Comparison of ENCODE assay signal across 18 cellular contexts in genomic region chr7:142800103-142800502, GRCh38. TPM values are rescaled to one million over a fixed set of nuclear protein-coding genes. Genes with fewer than 3 reads are reported as not detected.
DNase-seq lines count a peak whose midpoint lies in the region; ATAC-seq and TF ChIP-seq lines count a peak whose summit lies in the region.
"Had no signal": no experiment of that assay in that cellular context is flagged by ENCODE, and none has a peak within 500 bp of the region (broad histone marks: within the 10 kb centered on the region; RNA-seq: fewer than 3 reads in every experiment).

No MANE protein-coding gene starts in this region.

- POLR2A ChIA-PET in naive thymus-derived CD8-positive, alpha-beta T cell (lab: Charles Lee), result interaction anchor here (1.0 to 22.1 kb wide), 12 partner anchors 11 to 492 kb away, joined by 3 to 3070 read pairs (median 19); partner anchors contain the start of gene EPHB6

- peak overlapping the region; percentile 100 for H3K27ac Mint-ChIP-seq in CD4-positive, CD25-positive, alpha-beta regulatory T cell
- peak overlapping the region; percentile 99 for H3K27ac Mint-ChIP-seq in activated naive CD8-positive, alpha-beta T cell treated with anti-CD3 and anti-CD28 coated beads for 36 hours
- H3K27ac Mint-ChIP-seq in naive thymus-derived CD8-positive, alpha-beta T cell, result peak overlapping the region; percentile 94 to 100 (median 100)
- H3K27ac Mint-ChIP-seq in endothelial cell (ENCODE audit: unreplicated experiment), result no peak overlapping the region

- peaks cover 79% of the 10 kb centered on the region for H3K36me3 Mint-ChIP-seq in CD4-positive, CD25-positive, alpha-beta regulatory T cell
- H3K36me3 Mint-ChIP-seq in activated naive CD8-positive, alpha-beta T cell treated with anti-CD3 and anti-CD28 coated beads for 36 hours, result peaks cover 88% of the 10 kb centered on the region
- H3K36me3 Mint-ChIP-seq in naive thymus-derived CD8-positive, alpha-beta T cell, result peaks cover 52 to 85% (median 77%) of the 10 kb centered on the region in 3 donors
- no peaks in the 10 kb centered on the region for H3K36me3 Mint-ChIP-seq in endothelial cell (ENCODE audit: low read depth, unreplicated experiment)

- H3K36me3 ChIP-seq in CD4-positive, CD25-positive, alpha-beta regulatory T cell (ENCODE audit: control insufficient read depth, insufficient read depth, low read length), result peaks cover 57% of the 10 kb centered on the region
- H3K36me3 ChIP-seq: uterus, WERI-Rb-1 had no signal

- H3K4me3 ChIP-seq in CD4-positive, CD25-positive, alpha-beta regulatory T cell (ENCODE audit: low read depth, low read length), result peak overlapping the region; percentile 100
- no peak overlapping the region for H3K4me3 ChIP-seq in Jurkat, Clone E6-1 (ENCODE audit: low read length)
- H3K4me3 ChIP-seq: mucosa of descending colon, smooth muscle cell, uterus had no signal

- peaks cover 31 to 71% (median 54%) of the 10 kb centered on the region in 4 donors for H3K4me1 Mint-ChIP-seq in CD4-positive, CD25-positive, alpha-beta regulatory T cell
- peaks cover 62% of the 10 kb centered on the region for H3K4me1 Mint-ChIP-seq in activated naive CD8-positive, alpha-beta T cell treated with anti-CD3 and anti-CD28 coated beads for 36 hours
- peaks cover 63 to 90% (median 75%) of the 10 kb centered on the region in 4 donors for H3K4me1 Mint-ChIP-seq in naive thymus-derived CD8-positive, alpha-beta T cell
- peaks cover 16% of the 10 kb centered on the region for H3K4me1 Mint-ChIP-seq in endothelial cell (ENCODE audit: unreplicated experiment)

- ATAC-seq in CD4-positive, CD25-positive, alpha-beta regulatory T cell (ENCODE audit: low read depth in 2 of 2), result no peak
- peak in 1 of 2 donors; percentile 10 for ATAC-seq in naive thymus-derived CD8-positive, alpha-beta T cell
- ATAC-seq in SK-N-SH treated with all-trans-retinoic acid at 6 μM for 48 hours, result no peak
- ATAC-seq: HCT116, mucosa of descending colon, Panc1 had no signal

- H3K4me3 Mint-ChIP-seq in CD4-positive, CD25-positive, alpha-beta regulatory T cell, result peak overlapping the region; percentile 98 to 100 (median 99)
- H3K4me3 Mint-ChIP-seq in activated naive CD8-positive, alpha-beta T cell treated with anti-CD3 and anti-CD28 coated beads for 36 hours, result peak overlapping the region; percentile 90
- peak overlapping the region; percentile 87 to 100 (median 98) for H3K4me3 Mint-ChIP-seq in naive thymus-derived CD8-positive, alpha-beta T cell
- no peak overlapping the region for H3K4me3 Mint-ChIP-seq in endothelial cell (ENCODE audit: unreplicated experiment)

- H3K27ac ChIP-seq in CD4-positive, CD25-positive, alpha-beta regulatory T cell (ENCODE audit: insufficient read depth, low read length, poor library complexity, severe bottlenecking), result peak overlapping the region; percentile 100
- H3K27ac ChIP-seq: parathyroid adenoma, uterus, WERI-Rb-1 had no signal

- peaks cover 0 to 4% (median 0%) of the 10 kb centered on the region in 7 donors for H3K9me3 Mint-ChIP-seq in CD4-positive, CD25-positive, alpha-beta regulatory T cell
- peaks cover 1% of the 10 kb centered on the region for H3K9me3 Mint-ChIP-seq in activated naive CD8-positive, alpha-beta T cell treated with anti-CD3 and anti-CD28 coated beads for 36 hours
- peaks cover 0 to 4% (median 0%) of the 10 kb centered on the region in 9 donors for H3K9me3 Mint-ChIP-seq in naive thymus-derived CD8-positive, alpha-beta T cell
- H3K9me3 Mint-ChIP-seq in endothelial cell (ENCODE audit: unreplicated experiment), result no peaks in the 10 kb centered on the region

- no peaks in the 10 kb centered on the region for H3K9me3 ChIP-seq in CD4-positive, CD25-positive, alpha-beta regulatory T cell (ENCODE audit: control insufficient read depth in 2 of 2, low read length in 2 of 2)
- H3K9me3 ChIP-seq: mucosa of descending colon, uterus had no signal

- TF ChIP-seq POLR2A in erythroblast (IDR thresholded peaks at IDR 0.05; ENCODE audit: low read length), result no peak

- no peaks in the 10 kb centered on the region for H3K27me3 ChIP-seq in CD4-positive, CD25-positive, alpha-beta regulatory T cell (ENCODE audit: control insufficient read depth, insufficient read depth, low read length)

- no peaks in the 10 kb centered on the region for H3K27me3 Mint-ChIP-seq in CD4-positive, CD25-positive, alpha-beta regulatory T cell
- peaks cover 5% of the 10 kb centered on the region for H3K27me3 Mint-ChIP-seq in activated naive CD8-positive, alpha-beta T cell treated with anti-CD3 and anti-CD28 coated beads for 36 hours
- no peaks in the 10 kb centered on the region for H3K27me3 Mint-ChIP-seq in naive thymus-derived CD8-positive, alpha-beta T cell
- peaks cover 18% of the 10 kb centered on the region for H3K27me3 Mint-ChIP-seq in endothelial cell (ENCODE audit: unreplicated experiment)

- peaks cover 72% of the 10 kb centered on the region for H3K4me1 ChIP-seq in CD4-positive, CD25-positive, alpha-beta regulatory T cell (ENCODE audit: control insufficient read depth, insufficient read depth, low read length, poor library complexity, severe bottlenecking)

- no peak for TF ChIP-seq CTCF in endothelial cell (IDR thresholded peaks at IDR 0.05; ENCODE audit: unreplicated experiment)

- peak in 2 of 3 donors; percentile 46 to 56 for DNase-seq in CD4-positive, CD25-positive, alpha-beta regulatory T cell
- DNase-seq in Jurkat, Clone E6-1 (ENCODE audit: low read depth, low spot score), result peak; percentile 60
- DNase-seq in activated naive CD8-positive, alpha-beta T cell treated with anti-CD3 and anti-CD28 coated beads for 36 hours, result no peak
- peak in 3 of 10 donors; percentile 29 to 50 (median 45) for DNase-seq in naive thymus-derived CD8-positive, alpha-beta T cell
- DNase-seq in HT-29 (ENCODE audit: low spot score) (no peak), endothelial cell (ENCODE audit: low spot score) (no peak), erythroblast (lab: John Stamatoyannopoulos, UW) (no peak)
- DNase-seq: dermis blood vessel endothelial cell, hypothalamus, mucosa of descending colon, NCI-H526 treated with DMSO at 0.1 percent for 48 hours, uterus, WERI-Rb-1 had no signal

TF ChIP-seq in SK-N-SH treated with all-trans-retinoic acid at 6 μM for 48 hours, 23 proteins besides CTCF, POLR2A, EP300 and RAD21 (continues in another document):
- TF ChIP-seq CREB5 (CRISPR knock-in tag; IDR thresholded peaks at IDR 0.05; ENCODE audit: low read depth) (no peak), PATZ1 (CRISPR knock-in tag; IDR thresholded peaks at IDR 0.05; ENCODE audit: borderline replicate concordance) (no peak)

RNA-seq across cellular contexts. Expression of gene PRSS2, which starts 29.3 kb away (rescaled TPM):
- total RNA-seq in CD4-positive, CD25-positive, alpha-beta regulatory T cell, result 0.52 TPM
- polyA plus RNA-seq in CD4-positive, CD25-positive, alpha-beta regulatory T cell, result 1 to 10 TPM; 1.5 to 3.2 (median 2.7) TPM
- not detected for polyA plus RNA-seq in Jurkat, Clone E6-1 (2012; ENCODE audit: insufficient read depth, insufficient read length)
- total RNA-seq in activated naive CD8-positive, alpha-beta T cell treated with anti-CD3 and anti-CD28 coated beads for 36 hours, result not detected
- total RNA-seq in naive thymus-derived CD8-positive, alpha-beta T cell, result not detected
- not detected for polyA plus RNA-seq in naive thymus-derived CD8-positive, alpha-beta T cell
- total RNA-seq in HT-29 (2014; rRNA removed; shearing (Covaris generic)), result 0.79 and 1.3 TPM in 2 replicates
- 2.0 TPM for total RNA-seq in endothelial cell (ENCODE audit: unreplicated experiment)
- total RNA-seq: dermis blood vessel endothelial cell, mucosa of descending colon, smooth muscle cell, uterus had no signal
- polyA plus RNA-seq: smooth muscle cell had no signal

RNA-seq across cellular contexts. Expression of gene PRSS1, which starts 50.8 kb away (rescaled TPM):
- total RNA-seq in CD4-positive, CD25-positive, alpha-beta regulatory T cell, result not detected
- under 1 TPM in 1 of 4 donors, not detected in 3; 0.49 TPM for polyA plus RNA-seq in CD4-positive, CD25-positive, alpha-beta regulatory T cell
- polyA plus RNA-seq in Jurkat, Clone E6-1 (2012; ENCODE audit: insufficient read depth, insufficient read length), result not detected
- not detected for total RNA-seq in activated naive CD8-positive, alpha-beta T cell treated with anti-CD3 and anti-CD28 coated beads for 36 hours
- not detected for total RNA-seq in naive thymus-derived CD8-positive, alpha-beta T cell
- not detected for polyA plus RNA-seq in naive thymus-derived CD8-positive, alpha-beta T cell
- total RNA-seq in HT-29 (2014; rRNA removed; shearing (Covaris generic)), result 3.2 and 3.3 TPM in 2 replicates
- total RNA-seq in endothelial cell (ENCODE audit: unreplicated experiment), result 0.82 TPM
- total RNA-seq: dermis blood vessel endothelial cell, mucosa of descending colon, smooth muscle cell had no signal
- polyA plus RNA-seq: smooth muscle cell had no signal

RNA-seq across cellular contexts. Expression of gene EPHB6, which starts 54.8 kb away (rescaled TPM):
- total RNA-seq in CD4-positive, CD25-positive, alpha-beta regulatory T cell, result 58.0 TPM
- 10 to 100 TPM; 22.4 to 30.4 (median 28.6) TPM for polyA plus RNA-seq in CD4-positive, CD25-positive, alpha-beta regulatory T cell
- polyA plus RNA-seq in Jurkat, Clone E6-1 (2012; ENCODE audit: insufficient read depth, insufficient read length), result 34.2 TPM
- 10 to 100 TPM in 1 of 2 experiments, 1 to 10 TPM in 1; 9.0 to 10.0 TPM for total RNA-seq in activated naive CD8-positive, alpha-beta T cell treated with anti-CD3 and anti-CD28 coated beads for 36 hours
- total RNA-seq in naive thymus-derived CD8-positive, alpha-beta T cell, result 10 to 100 TPM; 48.6 to 57.4 TPM
- 10 to 100 TPM; 10.2 to 23.3 (median 10.2) TPM for polyA plus RNA-seq in naive thymus-derived CD8-positive, alpha-beta T cell
- total RNA-seq in HT-29 (2014; rRNA removed; shearing (Covaris generic)), result 35.9 and 45.9 TPM in 2 replicates
- 3.8 TPM for total RNA-seq in endothelial cell (ENCODE audit: unreplicated experiment)

Comparison
In these comparisons a context has a peak if more than half of its experiments do, and no peak if none do; other contexts are left out.
1. DNase-seq: peak in CD4-positive, CD25-positive, alpha-beta regulatory T cell (2 of 3) and Jurkat, Clone E6-1 (single experiment); none in activated naive CD8-positive, alpha-beta T cell treated with anti-CD3 and anti-CD28 coated beads for 36 hours (single experiment), HT-29 (single experiment), endothelial cell (single experiment) and erythroblast (0 of 2).